ENCODE assay signal across 19 cellular contexts in the genomic region with DNA sequence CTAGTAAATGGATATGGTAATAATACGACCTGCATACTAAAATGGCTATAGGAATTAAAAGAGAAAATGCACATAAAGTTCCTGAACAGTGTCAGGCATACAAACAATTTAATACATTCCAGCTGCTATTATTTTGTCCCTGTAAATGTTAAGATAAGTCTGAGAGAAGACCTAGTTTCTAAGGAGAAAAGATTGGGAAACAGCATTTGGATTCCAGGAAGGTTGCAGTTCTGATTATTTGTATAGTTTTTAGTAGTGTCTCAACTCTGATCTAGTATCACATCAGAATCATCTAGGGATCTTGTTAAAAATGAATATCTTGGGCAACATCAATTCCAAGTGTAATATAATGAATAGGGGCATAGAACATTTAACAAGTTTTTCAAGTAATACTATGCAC.
A peak's percentile ranks its signal among the peaks of the same experiment; 100 is the strongest.
DNase-seq lines count a peak whose midpoint lies in the region; ATAC-seq and TF ChIP-seq lines count a peak whose summit lies in the region.
"Had no signal": no experiment of that assay in that cellular context is flagged by ENCODE, and none has a peak within 500 bp of the region (broad histone marks: within the 10 kb centered on the region; RNA-seq: fewer than 3 reads in every experiment).

No MANE protein-coding gene starts in this region.

- H3K27me3 ChIP-seq in heart right ventricle (no peaks in the 10 kb centered on the region), right atrium auricular region (no peaks in the 10 kb centered on the region)
- H3K27me3 ChIP-seq: BE2C, BLaER1 had no signal

- DNase-seq in Right ventricle myocardium superior (no peak), heart right ventricle (no peak), left ventricle myocardium superior (no peak), right atrium auricular region (ENCODE audit: low spot score) (no peak), sciatic nerve (ENCODE audit: low spot score) (no peak), NCI-H2227 (lab: John Stamatoyannopoulos, UW; ENCODE audit: unreplicated experiment) (no peak), NCI-H187 (lab: John Stamatoyannopoulos, UW) (no peak)
- DNase-seq: 8988T; ACHN; BE2C; C1 segment of cervical spinal cord; Calu3; CD4-positive, alpha-beta memory T cell; CD4-positive, CD25-positive, alpha-beta regulatory T cell; CD8-positive, alpha-beta memory T cell; COR-L47; DMS79 treated with DMSO at 0.1 percent for 48 hours; GF-D8 had no signal

- H3K27ac ChIP-seq in heart right ventricle = peak overlapping the region in 1 of 10 donors; percentile 46
- H3K27ac ChIP-seq in right atrium auricular region = no peak overlapping the region
- H3K27ac ChIP-seq: BLaER1 had no signal

- 66 to 69% methylated on average over 1 of the region's 1 CpG for WGBS in heart right ventricle, 2 donors

- H3K36me3 ChIP-seq in heart right ventricle (no peaks in the 10 kb centered on the region), right atrium auricular region (no peaks in the 10 kb centered on the region)
- H3K36me3 ChIP-seq: BE2C, BLaER1 had no signal

- H3K4me1 ChIP-seq in heart right ventricle = no peaks in the 10 kb centered on the region
- no peaks in the 10 kb centered on the region for H3K4me1 ChIP-seq in right atrium auricular region
- H3K4me1 ChIP-seq: BE2C had no signal

- intact Hi-C loops in Right ventricle myocardium superior (cut with DNase I) = no loop called here
- intact Hi-C loops in heart right ventricle (cut with DNase I) = no loop called here
- intact Hi-C loops in left ventricle myocardium superior (cut with micrococcal nuclease) = no loop called here
- intact Hi-C loops in sciatic nerve (cut with DNase I) = no loop called here

- TF ChIP-seq CTCF in heart right ventricle (IDR thresholded peaks at IDR 0.05) (no peak), right atrium auricular region (IDR thresholded peaks at IDR 0.05) (no peak)

- no peak overlapping the region for H3K4me3 ChIP-seq in heart right ventricle
- H3K4me3 ChIP-seq in right atrium auricular region = no peak overlapping the region
- H3K4me3 ChIP-seq: BLaER1 had no signal

- peaks cover 0 to 12% (median 0%) of the 10 kb centered on the region in 11 donors for H3K9me3 ChIP-seq in heart right ventricle
- no peaks in the 10 kb centered on the region for H3K9me3 ChIP-seq in right atrium auricular region
- H3K9me3 ChIP-seq: BE2C had no signal

- ATAC-seq in Right ventricle myocardium superior (ENCODE audit: poor library complexity) (peak; percentile 69), heart right ventricle (no peak), left ventricle myocardium superior (peak; percentile 52), sciatic nerve (peak; percentile 83)

Comparison
In these comparisons a context has a peak if more than half of its experiments do, and no peak if none do; other contexts are left out.
1. ATAC-seq: peak in Right ventricle myocardium superior (single experiment), left ventricle myocardium superior (single experiment) and sciatic nerve (single experiment); none in heart right ventricle (0 of 8).